2 cellular contexts compared by ENCODE assay signal in the genomic region with DNA sequence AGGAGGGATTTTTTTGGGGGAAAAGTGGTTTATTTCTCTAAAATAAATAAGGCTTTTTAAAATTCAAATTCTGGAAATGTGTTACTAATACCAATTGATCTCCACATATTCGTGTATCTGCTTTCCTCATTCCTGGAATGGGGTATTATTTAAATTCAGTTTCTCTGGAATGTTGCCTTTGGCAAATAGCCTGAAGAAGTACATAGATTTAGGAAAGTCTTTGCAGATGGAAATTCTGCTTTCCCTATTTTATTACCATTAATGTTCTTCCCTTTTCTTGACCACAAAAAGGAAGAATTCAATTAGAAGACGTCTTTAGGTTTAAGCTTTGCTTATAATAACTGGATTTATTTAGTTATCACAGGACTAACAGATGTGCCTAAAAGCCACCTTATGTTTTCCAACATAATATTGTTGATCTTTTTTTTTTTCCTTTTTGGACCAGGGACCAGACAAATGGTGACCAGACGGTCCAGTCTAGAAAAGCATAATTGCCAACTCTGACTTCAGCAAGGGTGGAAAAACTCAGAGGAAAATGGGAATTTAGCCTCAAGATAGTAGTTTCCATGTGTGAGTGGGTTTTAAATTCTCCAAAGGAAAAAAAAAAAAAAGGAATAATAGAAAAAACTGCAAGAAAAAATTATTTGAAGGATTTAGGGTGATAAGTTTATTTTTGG.
TF ChIP-seq lines count a peak whose summit lies in the region.

No MANE protein-coding gene starts in this region.

TF ChIP-seq in SK-N-SH treated with all-trans-retinoic acid at 6 μM for 48 hours, 23 proteins besides CTCF, POLR2A, EP300 and RAD21 (continued from another document):
- TF ChIP-seq, protein P1, sequence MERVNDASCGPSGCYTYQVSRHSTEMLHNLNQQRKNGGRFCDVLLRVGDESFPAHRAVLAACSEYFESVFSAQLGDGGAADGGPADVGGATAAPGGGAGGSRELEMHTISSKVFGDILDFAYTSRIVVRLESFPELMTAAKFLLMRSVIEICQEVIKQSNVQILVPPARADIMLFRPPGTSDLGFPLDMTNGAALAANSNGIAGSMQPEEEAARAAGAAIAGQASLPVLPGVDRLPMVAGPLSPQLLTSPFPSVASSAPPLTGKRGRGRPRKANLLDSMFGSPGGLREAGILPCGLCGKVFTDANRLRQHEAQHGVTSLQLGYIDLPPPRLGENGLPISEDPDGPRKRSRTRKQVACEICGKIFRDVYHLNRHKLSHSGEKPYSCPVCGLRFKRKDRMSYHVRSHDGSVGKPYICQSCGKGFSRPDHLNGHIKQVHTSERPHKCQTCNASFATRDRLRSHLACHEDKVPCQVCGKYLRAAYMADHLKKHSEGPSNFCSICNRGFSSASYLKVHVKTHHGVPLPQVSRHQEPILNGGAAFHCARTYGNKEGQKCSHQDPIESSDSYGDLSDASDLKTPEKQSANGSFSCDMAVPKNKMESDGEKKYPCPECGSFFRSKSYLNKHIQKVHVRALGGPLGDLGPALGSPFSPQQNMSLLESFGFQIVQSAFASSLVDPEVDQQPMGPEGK (CRISPR knock-in tag; IDR thresholded peaks at IDR 0.05; ENCODE audit: borderline replicate concordance): no peak
- TF ChIP-seq, protein P2, sequence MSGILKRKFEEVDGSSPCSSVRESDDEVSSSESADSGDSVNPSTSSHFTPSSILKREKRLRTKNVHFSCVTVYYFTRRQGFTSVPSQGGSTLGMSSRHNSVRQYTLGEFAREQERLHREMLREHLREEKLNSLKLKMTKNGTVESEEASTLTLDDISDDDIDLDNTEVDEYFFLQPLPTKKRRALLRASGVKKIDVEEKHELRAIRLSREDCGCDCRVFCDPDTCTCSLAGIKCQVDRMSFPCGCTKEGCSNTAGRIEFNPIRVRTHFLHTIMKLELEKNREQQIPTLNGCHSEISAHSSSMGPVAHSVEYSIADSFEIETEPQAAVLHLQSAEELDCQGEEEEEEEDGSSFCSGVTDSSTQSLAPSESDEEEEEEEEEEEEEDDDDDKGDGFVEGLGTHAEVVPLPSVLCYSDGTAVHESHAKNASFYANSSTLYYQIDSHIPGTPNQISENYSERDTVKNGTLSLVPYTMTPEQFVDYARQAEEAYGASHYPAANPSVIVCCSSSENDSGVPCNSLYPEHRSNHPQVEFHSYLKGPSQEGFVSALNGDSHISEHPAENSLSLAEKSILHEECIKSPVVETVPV (CRISPR knock-in tag; IDR thresholded peaks at IDR 0.05): no peak
- no peak for TF ChIP-seq ZFP3 (CRISPR knock-in tag; IDR thresholded peaks at IDR 0.05)
- TF ChIP-seq TOX (CRISPR knock-in tag; IDR thresholded peaks at IDR 0.05; ENCODE audit: borderline replicate concordance): no peak
- TF ChIP-seq ARNTL (CRISPR knock-in tag; IDR thresholded peaks at IDR 0.05; ENCODE audit: borderline replicate concordance, low read depth): no peak
- TF ChIP-seq OSR1 (CRISPR knock-in tag; IDR thresholded peaks at IDR 0.05): no peak
- no peak for TF ChIP-seq ZNF565 (CRISPR knock-in tag; conservative IDR thresholded peaks at IDR 0.05; ENCODE audit: low read depth)
- TF ChIP-seq GLIS3 (CRISPR knock-in tag; IDR thresholded peaks at IDR 0.05): no peak
- no peak for TF ChIP-seq ZNF70 (CRISPR knock-in tag; IDR thresholded peaks at IDR 0.05)
- no peak for TF ChIP-seq TSHZ2 (CRISPR knock-in tag; IDR thresholded peaks at IDR 0.05)
- no peak for TF ChIP-seq BACH2 (CRISPR knock-in tag; IDR thresholded peaks at IDR 0.05; ENCODE audit: borderline replicate concordance)
- no peak for TF ChIP-seq ZNF8 (CRISPR knock-in tag; IDR thresholded peaks at IDR 0.05)
- TF ChIP-seq, protein P3, sequence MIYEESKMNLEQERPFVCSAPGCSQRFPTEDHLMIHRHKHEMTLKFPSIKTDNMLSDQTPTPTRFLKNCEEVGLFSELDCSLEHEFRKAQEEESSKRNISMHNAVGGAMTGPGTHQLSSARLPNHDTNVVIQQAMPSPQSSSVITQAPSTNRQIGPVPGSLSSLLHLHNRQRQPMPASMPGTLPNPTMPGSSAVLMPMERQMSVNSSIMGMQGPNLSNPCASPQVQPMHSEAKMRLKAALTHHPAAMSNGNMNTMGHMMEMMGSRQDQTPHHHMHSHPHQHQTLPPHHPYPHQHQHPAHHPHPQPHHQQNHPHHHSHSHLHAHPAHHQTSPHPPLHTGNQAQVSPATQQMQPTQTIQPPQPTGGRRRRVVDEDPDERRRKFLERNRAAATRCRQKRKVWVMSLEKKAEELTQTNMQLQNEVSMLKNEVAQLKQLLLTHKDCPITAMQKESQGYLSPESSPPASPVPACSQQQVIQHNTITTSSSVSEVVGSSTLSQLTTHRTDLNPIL (CRISPR knock-in tag; IDR thresholded peaks at IDR 0.05; ENCODE audit: low read depth): no peak
- TF ChIP-seq ZFP30 (CRISPR knock-in tag; IDR thresholded peaks at IDR 0.05): no peak
- TF ChIP-seq TCF4 (CRISPR knock-in tag; IDR thresholded peaks at IDR 0.05; ENCODE audit: borderline replicate concordance): no peak
- TF ChIP-seq RARB (CRISPR knock-in tag; IDR thresholded peaks at IDR 0.05): no peak

TF ChIP-seq in SK-N-SH, 30 proteins besides CTCF, POLR2A, EP300 and RAD21 (continued from another document):
- TF ChIP-seq REST (IDR thresholded peaks at IDR 0.05; ENCODE audit: low read depth, low read length) (no peak), GABPA (IDR thresholded peaks at IDR 0.05; ENCODE audit: low read depth) (no peak), NFIC (IDR thresholded peaks at IDR 0.05; ENCODE audit: borderline replicate concordance) (no peak)
- TF ChIP-seq, protein P4, sequence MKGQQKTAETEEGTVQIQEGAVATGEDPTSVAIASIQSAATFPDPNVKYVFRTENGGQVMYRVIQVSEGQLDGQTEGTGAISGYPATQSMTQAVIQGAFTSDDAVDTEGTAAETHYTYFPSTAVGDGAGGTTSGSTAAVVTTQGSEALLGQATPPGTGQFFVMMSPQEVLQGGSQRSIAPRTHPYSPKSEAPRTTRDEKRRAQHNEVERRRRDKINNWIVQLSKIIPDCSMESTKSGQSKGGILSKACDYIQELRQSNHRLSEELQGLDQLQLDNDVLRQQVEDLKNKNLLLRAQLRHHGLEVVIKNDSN (IDR thresholded peaks at IDR 0.05; ENCODE audit: borderline replicate concordance, low read depth): no peak
